ENCODE assay signal across 2 cellular contexts in genomic region chr5:91076138-91076537, GRCh38.
TF ChIP-seq lines count a peak whose summit lies in the region.

No MANE protein-coding gene starts in this region.

TF ChIP-seq in SK-N-SH, 30 proteins besides CTCF, POLR2A, EP300 and RAD21 (continued from another document):
- TF ChIP-seq USF2 (IDR thresholded peaks at IDR 0.05; ENCODE audit: borderline replicate concordance, low read depth, low read length) (no peak), TAF1 (IDR thresholded peaks at IDR 0.05; ENCODE audit: borderline replicate concordance, low read depth, low read length) (no peak), PBX3 (IDR thresholded peaks at IDR 0.05) (no peak), RXRA (IDR thresholded peaks at IDR 0.05; ENCODE audit: borderline replicate concordance, low read depth) (no peak), YY1 (IDR thresholded peaks at IDR 0.05; ENCODE audit: low read depth) (no peak), FOXJ3 (CRISPR knock-in tag; IDR thresholded peaks at IDR 0.05) (no peak), USF1 (IDR thresholded peaks at IDR 0.05; ENCODE audit: borderline replicate concordance, low read depth) (no peak), GABPA (IDR thresholded peaks at IDR 0.05; ENCODE audit: low read depth) (no peak), SIN3A (IDR thresholded peaks at IDR 0.05; ENCODE audit: borderline replicate concordance, low read depth, low read length) (no peak), ZBTB33 (IDR thresholded peaks at IDR 0.05; ENCODE audit: borderline replicate concordance, low read depth) (no peak), NRF1 (IDR thresholded peaks at IDR 0.05; ENCODE audit: low read depth, low read length) (no peak)
TF ChIP-seq in SK-N-SH: peak in this region for 0.

TF ChIP-seq in SK-N-SH treated with all-trans-retinoic acid at 6 μM for 48 hours, 23 proteins besides CTCF, POLR2A, EP300 and RAD21 (continued from another document):
- no peak for TF ChIP-seq CREB5 (CRISPR knock-in tag; IDR thresholded peaks at IDR 0.05; ENCODE audit: low read depth)
- no peak for TF ChIP-seq SNAI2 (CRISPR knock-in tag; IDR thresholded peaks at IDR 0.05)
- no peak for TF ChIP-seq RARB (CRISPR knock-in tag; IDR thresholded peaks at IDR 0.05)
- TF ChIP-seq ARNTL (CRISPR knock-in tag; IDR thresholded peaks at IDR 0.05; ENCODE audit: borderline replicate concordance, low read depth), result no peak
- TF ChIP-seq PATZ1 (CRISPR knock-in tag; IDR thresholded peaks at IDR 0.05; ENCODE audit: borderline replicate concordance), result no peak
